In genomic region chr17:44070455-44071197, GRCh38 we compare ENCODE assay signal across 1 cellular context.
TF ChIP-seq lines count a peak whose summit lies in the region.

Gene G6PC3, plus strand, starts transcription at chr17:44070735. Its CDS starts 231 bp downstream, at chr17:44070966.

TF ChIP-seq in HEK293, 187 proteins besides CTCF, POLR2A, EP300 and RAD21 (continued from another document and continues in another):
- no peak for TF ChIP-seq ZSCAN18 (tag by site-specific recombination; IDR thresholded peaks at IDR 0.05)
- TF ChIP-seq ZBTB7A (tag by site-specific recombination; IDR thresholded peaks at IDR 0.05; ENCODE audit: low read depth) = no peak
- TF ChIP-seq ZBTB49 (tag by site-specific recombination; IDR thresholded peaks at IDR 0.05; ENCODE audit: low read depth) = no peak
- no peak for TF ChIP-seq ZBTB21 (tag by site-specific recombination; IDR thresholded peaks at IDR 0.05)
- TF ChIP-seq ZNF2 (tag by site-specific recombination; IDR thresholded peaks at IDR 0.05) = peak; percentile 14; the same call in 1 of the 2 replicates
- peak; percentile 97 for TF ChIP-seq ZNF704 (tag by site-specific recombination; IDR thresholded peaks at IDR 0.05)
- TF ChIP-seq MYNN (tag by site-specific recombination; IDR thresholded peaks at IDR 0.05; ENCODE audit: borderline replicate concordance) = no peak
- TF ChIP-seq ZNF398 (tag by site-specific recombination; IDR thresholded peaks at IDR 0.05) = no peak
- peak; percentile 67; the same call in 1 of the 2 replicates for TF ChIP-seq ZNF629 (tag by site-specific recombination; IDR thresholded peaks at IDR 0.05)
- TF ChIP-seq ZNF292 (tag by site-specific recombination; IDR thresholded peaks at IDR 0.05; ENCODE audit: borderline replicate concordance, low read depth) = no peak
- TF ChIP-seq IKZF3 (tag by site-specific recombination; IDR thresholded peaks at IDR 0.05) = peak; percentile 97
- no peak for TF ChIP-seq ZNF138 (tag by site-specific recombination; IDR thresholded peaks at IDR 0.05; ENCODE audit: borderline replicate concordance)
- no peak for TF ChIP-seq ZNF221 (tag by site-specific recombination; IDR thresholded peaks at IDR 0.05; ENCODE audit: borderline replicate concordance)
- TF ChIP-seq ZNF776 (tag by site-specific recombination; IDR thresholded peaks at IDR 0.05; ENCODE audit: borderline replicate concordance) = no peak
- no peak for TF ChIP-seq ZNF169 (tag by site-specific recombination; IDR thresholded peaks at IDR 0.05)
- TF ChIP-seq ZNF610 (tag by site-specific recombination; IDR thresholded peaks at IDR 0.05; ENCODE audit: borderline replicate concordance) = no peak
- TF ChIP-seq ZFHX2 (tag by site-specific recombination; conservative IDR thresholded peaks at IDR 0.05) = peak; percentile 75
- no peak for TF ChIP-seq RBAK (tag by site-specific recombination; IDR thresholded peaks at IDR 0.05)
- TF ChIP-seq ZNF747 (tag by site-specific recombination; IDR thresholded peaks at IDR 0.05) = no peak
- TF ChIP-seq ZNF121 (tag by site-specific recombination; IDR thresholded peaks at IDR 0.05) = 0 out of 2 replicates have a peak, but pooled peaks have one; percentile 27
- TF ChIP-seq PRDM4 (tag by site-specific recombination; IDR thresholded peaks at IDR 0.05) = no peak; the same call in 1 of the 2 replicates
- peak; percentile 83; the same call in 1 of the 2 replicates for TF ChIP-seq ZNF660 (tag by site-specific recombination; IDR thresholded peaks at IDR 0.05)
- no peak for TF ChIP-seq ZNF777 (tag by site-specific recombination; IDR thresholded peaks at IDR 0.05; ENCODE audit: borderline replicate concordance)
- TF ChIP-seq ZFP3 (tag by site-specific recombination; IDR thresholded peaks at IDR 0.05; ENCODE audit: low read depth) = no peak
- TF ChIP-seq ZNF114 (tag by site-specific recombination; IDR thresholded peaks at IDR 0.05) = no peak
- no peak for TF ChIP-seq ZNF26 (tag by site-specific recombination; IDR thresholded peaks at IDR 0.05)
- peak; percentile 97 for TF ChIP-seq SP2 (tag by site-specific recombination; IDR thresholded peaks at IDR 0.05)
- TF ChIP-seq GLIS2 (tag by site-specific recombination; IDR thresholded peaks at IDR 0.05) = peak; percentile 91
- TF ChIP-seq ZNF133 (tag by site-specific recombination; IDR thresholded peaks at IDR 0.05) = no peak
- TF ChIP-seq ZNF768 (tag by site-specific recombination; IDR thresholded peaks at IDR 0.05) = no peak
- peak; percentile 77 for TF ChIP-seq ZNF76 (tag by site-specific recombination; IDR thresholded peaks at IDR 0.05; ENCODE audit: borderline replicate concordance, low read depth)
- TF ChIP-seq ZNF514 (tag by site-specific recombination; IDR thresholded peaks at IDR 0.05) = no peak
- peak; percentile 92 for TF ChIP-seq ZNF518A (tag by site-specific recombination; conservative IDR thresholded peaks at IDR 0.05; ENCODE audit: low read depth)
- peak; percentile 24 for TF ChIP-seq KLF1 (tag by site-specific recombination; IDR thresholded peaks at IDR 0.05)
- no peak for TF ChIP-seq SALL2 (tag by site-specific recombination; IDR thresholded peaks at IDR 0.05; ENCODE audit: borderline replicate concordance)
- TF ChIP-seq ZNF624 (tag by site-specific recombination; IDR thresholded peaks at IDR 0.05) = no peak
- TF ChIP-seq ZNF366 (tag by site-specific recombination; conservative IDR thresholded peaks at IDR 0.05) = peak; percentile 51; the same call in 1 of the 2 replicates
- peak; percentile 76 for TF ChIP-seq ZXDB (tag by site-specific recombination; IDR thresholded peaks at IDR 0.05)
- no peak for TF ChIP-seq ZNF174 (tag by site-specific recombination; IDR thresholded peaks at IDR 0.05)
- peak; percentile 75 for TF ChIP-seq EGR2 (tag by site-specific recombination; IDR thresholded peaks at IDR 0.05; ENCODE audit: low read depth)
- TF ChIP-seq BCL11B (tag by site-specific recombination; IDR thresholded peaks at IDR 0.05; ENCODE audit: low read depth) = no peak
- TF ChIP-seq ZNF324 (tag by site-specific recombination; IDR thresholded peaks at IDR 0.05) = peak; percentile 26
- peak; percentile 39; the same call in 1 of the 2 replicates for TF ChIP-seq ZNF146 (tag by site-specific recombination; IDR thresholded peaks at IDR 0.05)
- peak; percentile 90 for TF ChIP-seq ZBTB44 (tag by site-specific recombination; IDR thresholded peaks at IDR 0.05)
- TF ChIP-seq ZNF350 (tag by site-specific recombination; IDR thresholded peaks at IDR 0.05) = no peak
- TF ChIP-seq ZNF266 (tag by site-specific recombination; IDR thresholded peaks at IDR 0.05; ENCODE audit: low read depth) = no peak
- no peak for TF ChIP-seq ZNF596 (tag by site-specific recombination; IDR thresholded peaks at IDR 0.05)
